ENCODE assay signal across 1 cellular context in the genomic region with DNA sequence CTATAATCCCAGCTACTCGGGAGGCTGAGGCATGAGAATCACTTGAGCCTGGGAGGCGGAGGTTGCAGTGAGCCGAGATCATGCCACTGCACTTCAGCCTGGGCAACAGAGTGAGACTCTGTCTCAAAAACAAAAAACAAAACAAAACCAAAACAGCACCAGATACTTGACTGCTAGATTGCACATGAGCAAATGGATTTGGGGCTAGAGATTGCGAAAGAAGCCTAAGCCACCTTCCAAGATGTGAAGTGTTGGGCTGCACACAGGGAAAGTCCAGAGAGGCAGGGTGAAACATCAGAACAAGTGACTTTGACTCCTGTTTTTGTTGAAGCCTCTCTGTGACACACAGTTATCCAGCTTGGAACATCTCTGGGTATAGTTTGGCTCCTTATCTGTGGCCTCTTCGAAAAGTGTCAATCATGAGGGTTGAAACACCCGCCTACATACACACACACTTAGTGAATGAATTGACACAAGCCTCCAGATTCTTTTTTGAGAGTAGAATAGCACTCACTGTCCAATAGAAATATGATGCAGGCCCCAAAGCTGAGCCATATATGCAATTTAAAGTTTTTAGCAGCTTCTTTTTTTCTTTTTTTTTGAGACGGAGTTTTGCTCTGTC.
TF ChIP-seq lines count a peak whose summit lies in the region.

No MANE protein-coding gene starts in this region.

TF ChIP-seq in HepG2, 621 proteins besides CTCF, POLR2A, EP300 and RAD21:
- TF ChIP-seq CEBPB (IDR thresholded peaks at IDR 0.05; ENCODE audit: borderline replicate concordance, low read depth, low read length) = peak; percentile 55; the same call in 1 of the 2 replicates
- no peak for TF ChIP-seq ESRRA (CRISPR knock-in tag; IDR thresholded peaks at IDR 0.05; ENCODE audit: low read depth)
- TF ChIP-seq POGZ (CRISPR knock-in tag; IDR thresholded peaks at IDR 0.05) = no peak
- TF ChIP-seq ZNF552 (CRISPR knock-in tag; IDR thresholded peaks at IDR 0.05; ENCODE audit: borderline replicate concordance) = no peak
- TF ChIP-seq CEBPG (CRISPR knock-in tag; IDR thresholded peaks at IDR 0.05) = peak; percentile 40; the same call in 1 of the 2 replicates
- no peak for TF ChIP-seq EEA1 (CRISPR knock-in tag; IDR thresholded peaks at IDR 0.05; ENCODE audit: borderline replicate concordance)
- TF ChIP-seq ATF6 (CRISPR knock-in tag; conservative IDR thresholded peaks at IDR 0.05) = no peak
- TF ChIP-seq TCF12 (IDR thresholded peaks at IDR 0.05) = no peak
- no peak for TF ChIP-seq TCF12 (CRISPR knock-in tag; IDR thresholded peaks at IDR 0.05)
- TF ChIP-seq ZHX1 (CRISPR knock-in tag; IDR thresholded peaks at IDR 0.05; ENCODE audit: low read depth) = no peak
- TF ChIP-seq, protein P1, sequence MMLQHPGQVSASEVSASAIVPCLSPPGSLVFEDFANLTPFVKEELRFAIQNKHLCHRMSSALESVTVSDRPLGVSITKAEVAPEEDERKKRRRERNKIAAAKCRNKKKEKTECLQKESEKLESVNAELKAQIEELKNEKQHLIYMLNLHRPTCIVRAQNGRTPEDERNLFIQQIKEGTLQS (CRISPR knock-in tag; IDR thresholded peaks at IDR 0.05) = no peak
- no peak for TF ChIP-seq FOXK1 (CRISPR knock-in tag; IDR thresholded peaks at IDR 0.05; ENCODE audit: borderline replicate concordance, low read depth)
- no peak for TF ChIP-seq FOXM1 (CRISPR knock-in tag; IDR thresholded peaks at IDR 0.05)
- no peak for TF ChIP-seq STAT5B (CRISPR knock-in tag; IDR thresholded peaks at IDR 0.05)
- no peak for TF ChIP-seq CHD2 (IDR thresholded peaks at IDR 0.05; ENCODE audit: low read depth, low read length)
- no peak for TF ChIP-seq TSC22D2 (CRISPR knock-in tag; IDR thresholded peaks at IDR 0.05; ENCODE audit: borderline replicate concordance)
- TF ChIP-seq SMYD3 (CRISPR knock-in tag; IDR thresholded peaks at IDR 0.05) = no peak
